In genomic region chr19:2168619-2169424, GRCh38 we compare ENCODE assay signal across 1 cellular context.
TF ChIP-seq lines count a peak whose summit lies in the region.

No MANE protein-coding gene starts in this region.

TF ChIP-seq in HepG2, 621 proteins besides CTCF, POLR2A, EP300 and RAD21 (continued from another document and continues in another):
- TF ChIP-seq PHF8 (CRISPR knock-in tag; IDR thresholded peaks at IDR 0.05) (peak; percentile 53; the same call in 1 of the 2 replicates), ZNF276 (CRISPR knock-in tag; IDR thresholded peaks at IDR 0.05; ENCODE audit: low read depth) (no peak), ZNF282 (IDR thresholded peaks at IDR 0.05; ENCODE audit: partially characterized antibody) (no peak), SNAPC2 (CRISPR knock-in tag; IDR thresholded peaks at IDR 0.05) (no peak), ZNF280D (CRISPR knock-in tag; IDR thresholded peaks at IDR 0.05) (no peak), HDAC1 (CRISPR knock-in tag; IDR thresholded peaks at IDR 0.05) (peak; percentile 93), ASH2L (IDR thresholded peaks at IDR 0.05; ENCODE audit: insufficient read length, low read depth, low read length) (no peak), STAT5B (CRISPR knock-in tag; IDR thresholded peaks at IDR 0.05) (no peak), ARID3A (IDR thresholded peaks at IDR 0.05; ENCODE audit: low read depth, low read length) (no peak), NR2F1 (CRISPR knock-in tag; IDR thresholded peaks at IDR 0.05) (peak in 1 of 2 experiments; percentile 58; a peak in 3 of 4 replicates), CEBPG (CRISPR knock-in tag; IDR thresholded peaks at IDR 0.05) (peak; percentile 45), SMAD1 (CRISPR knock-in tag; IDR thresholded peaks at IDR 0.05; ENCODE audit: borderline replicate concordance, low read depth) (no peak), ZNF432 (CRISPR knock-in tag; IDR thresholded peaks at IDR 0.05; ENCODE audit: borderline replicate concordance) (no peak), ZNF317 (CRISPR knock-in tag; IDR thresholded peaks at IDR 0.05) (0 out of 2 replicates have a peak, but pooled peaks have one; percentile 24), CCAR2 (optimal IDR thresholded peaks at IDR 0.05; ENCODE audit: low read depth, low read length) (no peak), ZFP82 (CRISPR knock-in tag; IDR thresholded peaks at IDR 0.05; ENCODE audit: borderline replicate concordance) (no peak), JARID2 (CRISPR knock-in tag; IDR thresholded peaks at IDR 0.05; ENCODE audit: insufficient replicate concordance) (no peak), ZNF841 (CRISPR knock-in tag; IDR thresholded peaks at IDR 0.05; ENCODE audit: borderline replicate concordance) (no peak), SRSF9 (IDR thresholded peaks at IDR 0.05; ENCODE audit: borderline replicate concordance, insufficient read depth, low read depth, low read length, poor library complexity, severe bottlenecking) (no peak), SIN3B (IDR thresholded peaks at IDR 0.05; ENCODE audit: low read length) (no peak), ZBTB33 (CRISPR knock-in tag; IDR thresholded peaks at IDR 0.05) (peak; percentile 49), ZNF639 (CRISPR knock-in tag; conservative IDR thresholded peaks at IDR 0.05) (peak; percentile 66; the same call in 1 of the 2 replicates), CENPT (CRISPR knock-in tag; IDR thresholded peaks at IDR 0.05; ENCODE audit: low read depth) (no peak), PRMT3 (CRISPR knock-in tag; IDR thresholded peaks at IDR 0.05; ENCODE audit: borderline replicate concordance, low read depth) (no peak), ZNF160 (CRISPR knock-in tag; IDR thresholded peaks at IDR 0.05) (no peak), ZSCAN25 (CRISPR knock-in tag; IDR thresholded peaks at IDR 0.05) (no peak; the same call in 1 of the 2 replicates), ZNF10 (CRISPR knock-in tag; IDR thresholded peaks at IDR 0.05; ENCODE audit: borderline replicate concordance, low read depth) (no peak), TGIF2 (CRISPR knock-in tag; IDR thresholded peaks at IDR 0.05) (0 out of 2 replicates have a peak, but pooled peaks have one; percentile 41), ZNF773 (CRISPR knock-in tag; IDR thresholded peaks at IDR 0.05; ENCODE audit: borderline replicate concordance) (peak; percentile 71; the same call in 1 of the 2 replicates), ZBED4 (CRISPR knock-in tag; IDR thresholded peaks at IDR 0.05; ENCODE audit: borderline replicate concordance) (peak; percentile 32; the same call in 1 of the 2 replicates), ZNF382 (CRISPR knock-in tag; IDR thresholded peaks at IDR 0.05; ENCODE audit: borderline replicate concordance) (no peak), ARID5B (CRISPR knock-in tag; IDR thresholded peaks at IDR 0.05) (peak; percentile 90), ZNF670 (CRISPR knock-in tag; IDR thresholded peaks at IDR 0.05; ENCODE audit: borderline replicate concordance) (no peak; the same call in 1 of the 2 replicates), POLR2AphosphoS2 (IDR thresholded peaks at IDR 0.05; ENCODE audit: low read depth, low read length) (no peak), PLRG1 (conservative IDR thresholded peaks at IDR 0.05) (no peak), AGO2 (optimal IDR thresholded peaks at IDR 0.05; ENCODE audit: low read depth, low read length) (no peak), ZNF326 (CRISPR knock-in tag; IDR thresholded peaks at IDR 0.05; ENCODE audit: borderline replicate concordance) (no peak), ZNF274 (CRISPR knock-in tag; IDR thresholded peaks at IDR 0.05) (no peak), ZBTB21 (CRISPR knock-in tag; IDR thresholded peaks at IDR 0.05) (0 out of 2 replicates have a peak, but pooled peaks have one; percentile 26), ZNF207 (IDR thresholded peaks at IDR 0.05; ENCODE audit: borderline replicate concordance) (no peak), ISL2 (CRISPR knock-in tag; IDR thresholded peaks at IDR 0.05) (peak; percentile 85; the same call in 1 of the 2 replicates), SOX5 (CRISPR knock-in tag; IDR thresholded peaks at IDR 0.05; ENCODE audit: borderline replicate concordance) (peak; percentile 75), ZNF496 (CRISPR knock-in tag; IDR thresholded peaks at IDR 0.05; ENCODE audit: insufficient replicate concordance) (no peak), ZNF510 (CRISPR knock-in tag; IDR thresholded peaks at IDR 0.05; ENCODE audit: low read depth) (0 out of 2 replicates have a peak, but pooled peaks have one; percentile 22), EED (CRISPR knock-in tag; IDR thresholded peaks at IDR 0.05) (no peak), GATAD2A (CRISPR knock-in tag; IDR thresholded peaks at IDR 0.05) (peak; percentile 96), ZBTB7A (CRISPR knock-in tag; IDR thresholded peaks at IDR 0.05) (no peak; the same call in 1 of the 2 replicates), ZFP36L1 (CRISPR knock-in tag; IDR thresholded peaks at IDR 0.05) (peak; percentile 75; the same call in 1 of the 2 replicates)
